ENCODE assay signal across 13 cellular contexts in the genomic region with DNA sequence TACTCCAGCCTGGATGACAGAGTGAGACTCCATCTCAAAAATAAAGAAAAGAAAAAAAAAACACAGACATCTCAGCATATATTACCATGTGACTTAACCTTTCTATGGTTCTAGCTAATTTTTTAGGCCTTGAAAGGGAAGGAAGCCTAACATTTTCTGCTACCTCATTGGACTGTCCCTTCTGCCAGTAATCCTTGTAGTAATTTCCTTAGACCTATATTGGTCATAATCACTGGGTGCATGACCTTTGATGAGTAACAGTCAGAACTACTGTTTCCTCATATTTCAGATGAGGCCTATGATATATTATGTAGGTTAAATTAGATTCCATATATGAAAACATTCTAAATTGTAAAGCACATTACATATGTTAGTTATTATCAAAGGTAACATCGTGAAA. TPM values are rescaled to one million over a fixed set of nuclear protein-coding genes. Genes with fewer than 3 reads are reported as not detected.
DNase-seq lines count a peak whose midpoint lies in the region; ATAC-seq and TF ChIP-seq lines count a peak whose summit lies in the region.
"Had no signal": no experiment of that assay in that cellular context is flagged by ENCODE, and none has a peak within 500 bp of the region (broad histone marks: within the 10 kb centered on the region; RNA-seq: fewer than 3 reads in every experiment).

No MANE protein-coding gene starts in this region.

- no TSS peak for BruUV-seq in PC-3 (replicated peaks; lab: Mats Ljungman, UMichigan)

- H3K27me3 ChIP-seq in PC-3 (ENCODE audit: low read length): no peaks in the 10 kb centered on the region
- H3K27me3 ChIP-seq: neural progenitor cell had no signal

- no peak overlapping the region for H2AFZ ChIP-seq in PC-3 (ENCODE audit: low read length)
- H2AFZ ChIP-seq: neural progenitor cell had no signal

- no peaks in the 10 kb centered on the region for H3K9me3 ChIP-seq in PC-3 (ENCODE audit: low read length)

- H3K4me2 ChIP-seq in PC-3 (ENCODE audit: low read length): no peak overlapping the region
- H3K4me2 ChIP-seq: neural progenitor cell had no signal

- peak; percentile 56 for ATAC-seq in GM21717 (IDR thresholded peaks at IDR 0.05; ENCODE audit: unreplicated experiment)
- ATAC-seq in PC-3: peak; percentile 59; the same call in 1 of the 2 replicates
- no peak for ATAC-seq in omental fat pad (ENCODE audit: low FRiP score)

- H4K20me1 ChIP-seq in PC-3 (ENCODE audit: low read length): no peaks in the 10 kb centered on the region

- intact Hi-C loops in PC-3 (cut with micrococcal nuclease): no loop called here

- H3F3A ChIP-seq in PC-3 (ENCODE audit: low read length, unreplicated experiment): no peaks in the 10 kb centered on the region

- no peak overlapping the region for H3K27ac ChIP-seq in PC-3 (ENCODE audit: low read length)
- H3K27ac ChIP-seq: neural progenitor cell had no signal

- DNase-seq in EH (ENCODE audit: low read depth) (peak; percentile 31), PC-3 (peak; percentile 54), fibroblast of villous mesenchyme (ENCODE audit: low read depth) (peak; percentile 20), omental fat pad (ENCODE audit: low spot score) (no peak), NCI-H2196 (lab: John Stamatoyannopoulos, UW; ENCODE audit: unreplicated experiment) (no peak), NCI-H2107 treated with DMSO at 0.1 percent for 48 hours (lab: John Stamatoyannopoulos, UW; ENCODE audit: unreplicated experiment) (no peak), NCI-H1092 (lab: John Stamatoyannopoulos, UW) (no peak)
- DNase-seq: DMS79 treated with DMSO at 0.1 percent for 48 hours; KBM-7; NCI-H526 treated with DMSO at 0.1 percent for 48 hours; stimulated activated CD4-positive, alpha-beta T cell treated with anti-CD3 and anti-CD28 coated beads, Interleukin-15, amount 100 ng/mL, for 24 hours had no signal

- POLR2A ChIA-PET in PC-3 (lab: Charles Lee; ENCODE audit: unreplicated experiment): interaction anchor here (0.6 to 0.9 kb wide), 2 partner anchors 10 to 12 kb away, joined by 3 to 6 read pairs; no protein-coding TSS in a partner anchor

- H3K36me3 ChIP-seq in PC-3 (ENCODE audit: low read depth, low read length): no peaks in the 10 kb centered on the region
- H3K36me3 ChIP-seq: neural progenitor cell had no signal

- H3K9ac ChIP-seq in PC-3 (ENCODE audit: low read length): no peak overlapping the region
- H3K9ac ChIP-seq: neural progenitor cell had no signal

- TF ChIP-seq CTCF in PC-3 (conservative IDR thresholded peaks at IDR 0.05; ENCODE audit: low read depth, low read length) (no peak), fibroblast of villous mesenchyme (IDR thresholded peaks at IDR 0.05; ENCODE audit: insufficient read depth, low read depth, low read length) (no peak), omental fat pad (IDR thresholded peaks at IDR 0.05) (no peak)

- no peaks in the 10 kb centered on the region for H3K9me2 ChIP-seq in PC-3 (replicated peaks; ENCODE audit: low read length)

- H3K4me3 ChIP-seq in PC-3 (ENCODE audit: low read length) (no peak overlapping the region), fibroblast of villous mesenchyme (ENCODE audit: low read depth, low read length) (no peak overlapping the region)
- H3K4me3 ChIP-seq: neural progenitor cell had no signal

- peaks cover 12% of the 10 kb centered on the region for H3K4me1 ChIP-seq in PC-3 (ENCODE audit: insufficient read depth, low read length)
- H3K4me1 ChIP-seq: neural progenitor cell had no signal

- CTCF ChIA-PET in PC-3 (lab: Charles Lee): interaction anchor here (0.7 kb wide), 1 partner anchor 115 kb away, joined by 18 read pairs; no protein-coding TSS in a partner anchor

- H3K79me2 ChIP-seq in PC-3 (ENCODE audit: low read length): peaks cover 84% of the 10 kb centered on the region

RNA-seq across cellular contexts. Expression of a gene that starts 9.6 kb away (rescaled TPM):
- 29.2 and 35.8 TPM in 2 replicates for total RNA-seq in PC-3 (2014; rRNA removed)
- total RNA-seq in fibroblast of villous mesenchyme: 39.0 and 43.2 TPM in 2 replicates
- total RNA-seq in omental fat pad: 10 to 100 TPM; 22.5 to 35.8 (median 24.9) TPM

Comparison
In these comparisons a context has a peak if more than half of its experiments do, and no peak if none do; other contexts are left out.
1. DNase-seq: peak in EH (single experiment), PC-3 (single experiment) and fibroblast of villous mesenchyme (single experiment); none in omental fat pad (single experiment), NCI-H2196 (single experiment), NCI-H2107 treated with DMSO at 0.1 percent for 48 hours (single experiment) and NCI-H1092 (single experiment).